ENCODE assay signal across 19 cellular contexts in genomic region chr17:70961341-70961740, GRCh38.
"Had no signal": no experiment of that assay in that cellular context is flagged by ENCODE, and none has a peak within 500 bp of the region (broad histone marks: within the 10 kb centered on the region; RNA-seq: fewer than 3 reads in every experiment).

No MANE protein-coding gene starts in this region.

- H3K27ac Mint-ChIP-seq: activated CD4-positive, alpha-beta T cell treated with anti-CD3 and anti-CD28 coated beads, Interleukin-2, amount 10 ng/mL, durations not matched to agents 7 days and 5 days; activated naive CD4-positive, alpha-beta T cell treated with anti-CD3 and anti-CD28 coated beads for 36 hours; activated naive CD8-positive, alpha-beta T cell treated with anti-CD3 and anti-CD28 coated beads, Interleukin-2, amount 50 U/mL, for 24 hours; activated T-helper 17 cell treated with anti-CD3 and anti-CD28 coated beads, Interleukin-2, amount 50 U/mL, for 72 hours; memory B cell; natural killer cell; stimulated activated naive CD8-positive, alpha-beta T cell treated with anti-CD3 and anti-CD28 coated beads, Interleukin-15, Interleukin-2, amounts not matched to agents 100 ng/mL and 50 ng/mL, for 24 hours; type B pancreatic cell had no signal

- H3K27ac ChIP-seq: ascending aorta, coronary artery, esophagus squamous epithelium, neutrophil had no signal

- ATAC-seq: activated naive CD8-positive, alpha-beta T cell treated with anti-CD3 and anti-CD28 coated beads, Interleukin-2, amount 50 U/mL, for 24 hours; activated T-helper 17 cell treated with anti-CD3 and anti-CD28 coated beads, Interleukin-2, amount 50 U/mL, for 72 hours; left ventricle myocardium superior; natural killer cell; right cardiac atrium had no signal

- H3K36me3 ChIP-seq: ascending aorta, esophagus squamous epithelium, neutrophil had no signal

- H3K36me3 Mint-ChIP-seq: memory B cell, natural killer cell, type B pancreatic cell had no signal

- H3K27me3 Mint-ChIP-seq: activated CD4-positive, alpha-beta T cell treated with anti-CD3 and anti-CD28 coated beads, Interleukin-2, amount 10 ng/mL, durations not matched to agents 7 days and 5 days; activated naive CD8-positive, alpha-beta T cell treated with anti-CD3 and anti-CD28 coated beads, Interleukin-2, amount 50 U/mL, for 24 hours; activated T-helper 17 cell treated with anti-CD3 and anti-CD28 coated beads, Interleukin-2, amount 50 U/mL, for 72 hours; memory B cell; stimulated activated naive CD8-positive, alpha-beta T cell treated with anti-CD3 and anti-CD28 coated beads, Interleukin-15, Interleukin-2, amounts not matched to agents 100 ng/mL and 50 ng/mL, for 24 hours; type B pancreatic cell had no signal

- H3K4me3 ChIP-seq: ascending aorta, coronary artery, esophagus squamous epithelium, smooth muscle cell had no signal

- H3K9me3 Mint-ChIP-seq: memory B cell, type B pancreatic cell had no signal

- H3K9me3 ChIP-seq: ascending aorta, neutrophil had no signal

- H3K4me3 Mint-ChIP-seq: activated CD4-positive, alpha-beta T cell treated with anti-CD3 and anti-CD28 coated beads, Interleukin-2, amount 10 ng/mL, durations not matched to agents 7 days and 5 days; activated naive CD4-positive, alpha-beta T cell treated with anti-CD3 and anti-CD28 coated beads for 36 hours; activated naive CD8-positive, alpha-beta T cell treated with anti-CD3 and anti-CD28 coated beads, Interleukin-2, amount 50 U/mL, for 24 hours; activated T-helper 17 cell treated with anti-CD3 and anti-CD28 coated beads, Interleukin-2, amount 50 U/mL, for 72 hours; memory B cell; natural killer cell; stimulated activated naive CD8-positive, alpha-beta T cell treated with anti-CD3 and anti-CD28 coated beads, Interleukin-15, Interleukin-2, amounts not matched to agents 100 ng/mL and 50 ng/mL, for 24 hours; type B pancreatic cell had no signal

- H3K27me3 ChIP-seq: ascending aorta, esophagus squamous epithelium, neutrophil had no signal

- H3K4me1 ChIP-seq: ascending aorta, esophagus squamous epithelium had no signal

- H3K4me2 ChIP-seq: smooth muscle cell had no signal

- DNase-seq: activated CD4-positive, alpha-beta T cell treated with anti-CD3 and anti-CD28 coated beads, Interleukin-2, amount 10 ng/mL, durations not matched to agents 7 days and 5 days; activated CD4-positive, CD25-positive, alpha-beta regulatory T cell; activated naive CD4-positive, alpha-beta T cell treated with anti-CD3 and anti-CD28 coated beads for 36 hours; activated naive CD8-positive, alpha-beta T cell treated with anti-CD3 and anti-CD28 coated beads, Interleukin-2, amount 50 U/mL, for 24 hours; caudate nucleus; effector CD4-positive, alpha-beta T cell; esophagus squamous epithelium; kidney glomerular epithelial cell; left ventricle myocardium superior; natural killer cell; right cardiac atrium had no signal

- H3K4me1 Mint-ChIP-seq: activated CD4-positive, alpha-beta T cell treated with anti-CD3 and anti-CD28 coated beads, Interleukin-2, amount 10 ng/mL, durations not matched to agents 7 days and 5 days; activated naive CD8-positive, alpha-beta T cell treated with anti-CD3 and anti-CD28 coated beads, Interleukin-2, amount 50 U/mL, for 24 hours; activated T-helper 17 cell treated with anti-CD3 and anti-CD28 coated beads, Interleukin-2, amount 50 U/mL, for 72 hours; memory B cell; natural killer cell had no signal
